Comparison of ENCODE assay signal across 11 cellular contexts in genomic region chr2:53473236-53473635, GRCh38.
DNase-seq lines count a peak whose midpoint lies in the region; ATAC-seq and TF ChIP-seq lines count a peak whose summit lies in the region.
"Had no signal": no experiment of that assay in that cellular context is flagged by ENCODE, and none has a peak within 500 bp of the region (broad histone marks: within the 10 kb centered on the region; RNA-seq: fewer than 3 reads in every experiment).

No MANE protein-coding gene starts in this region.

- 44 to 71% (median 55%) methylated on average over 4 of the region's 4 CpGs for WGBS in heart left ventricle, 4 donors

- no peak overlapping the region for H3K4me3 Mint-ChIP-seq in chondrocyte (ENCODE audit: unreplicated experiment)
- H3K4me3 Mint-ChIP-seq: activated naive CD8-positive, alpha-beta T cell; CD8-positive, alpha-beta T cell; nephron had no signal

- DNase-seq in heart left ventricle (peak in 1 of 5 donors; percentile 28), cardiac septum (ENCODE audit: low spot score) (no peak), NCI-H146 (lab: John Stamatoyannopoulos, UW) (peak; percentile 72), chondrocyte (ENCODE audit: low spot score) (no peak), activated T-cell treated with anti-CD3 and anti-CD28 coated beads for 4 hours (no peak), pons (ENCODE audit: low spot score) (no peak)
- DNase-seq: CD8-positive, alpha-beta T cell had no signal

- ATAC-seq in heart left ventricle (peak in 3 of 4 donors; percentile 65 to 84 (median 84)), GM21367 (IDR thresholded peaks at IDR 0.05; ENCODE audit: unreplicated experiment) (no peak), HG03378 (IDR thresholded peaks at IDR 0.05; ENCODE audit: unreplicated experiment) (no peak)
- ATAC-seq: CD8-positive, alpha-beta T cell had no signal

- no peaks in the 10 kb centered on the region for H3K36me3 ChIP-seq in heart left ventricle

- no peak for TF ChIP-seq POLR2A in heart left ventricle (IDR thresholded peaks at IDR 0.05)

- no peak overlapping the region for H3K27ac Mint-ChIP-seq in chondrocyte (ENCODE audit: unreplicated experiment)
- H3K27ac Mint-ChIP-seq: activated naive CD8-positive, alpha-beta T cell; CD8-positive, alpha-beta T cell had no signal

- peaks cover 2% of the 10 kb centered on the region for H3K9me3 Mint-ChIP-seq in chondrocyte (ENCODE audit: low read depth)

- H3K4me1 Mint-ChIP-seq in chondrocyte (ENCODE audit: low read depth), result peaks cover 15% of the 10 kb centered on the region

- H3K27me3 ChIP-seq in heart left ventricle, result no peaks in the 10 kb centered on the region

- no peaks in the 10 kb centered on the region for H3K9me3 ChIP-seq in heart left ventricle

- intact Hi-C loops in heart left ventricle (cut with DNase I), result loop anchor here in 2 of 10 donors (10.0 kb wide), 1 partner anchor 658 kb away; no protein-coding TSS in a partner anchor
- intact Hi-C loops in cardiac septum (cut with DNase I), result no loop called here

- no peaks in the 10 kb centered on the region for H3K36me3 Mint-ChIP-seq in chondrocyte (ENCODE audit: low read depth)
- H3K36me3 Mint-ChIP-seq: activated naive CD8-positive, alpha-beta T cell; CD8-positive, alpha-beta T cell had no signal

- peaks cover 18% of the 10 kb centered on the region for H3K27me3 Mint-ChIP-seq in chondrocyte (ENCODE audit: low read depth)

- no peak overlapping the region for H3K4me3 ChIP-seq in heart left ventricle

- H3K4me1 ChIP-seq in heart left ventricle, result no peaks in the 10 kb centered on the region

- TF ChIP-seq CTCF in heart left ventricle (IDR thresholded peaks at IDR 0.05) (peak in 11 of 12 donors; percentile 16 to 48 (median 30)), chondrocyte (IDR thresholded peaks at IDR 0.05) (peak; percentile 21)

- no peak overlapping the region for H3K27ac ChIP-seq in heart left ventricle

Comparison
In these comparisons a context has a peak if more than half of its experiments do, and no peak if none do; other contexts are left out.
1. ATAC-seq: peak in heart left ventricle (3 of 4); none in GM21367 (single experiment) and HG03378 (single experiment).